25 cellular contexts compared by ENCODE assay signal in genomic region chr6:79047072-79047471, GRCh38.
"Had no signal": no experiment of that assay in that cellular context is flagged by ENCODE, and none has a peak within 500 bp of the region (broad histone marks: within the 10 kb centered on the region; RNA-seq: fewer than 3 reads in every experiment).

No MANE protein-coding gene starts in this region.

- H3K36me3 ChIP-seq: thyroid gland had no signal

- H3K9me3 ChIP-seq: mucosa of descending colon, neutrophil, pancreas, right lobe of liver, stomach, thyroid gland, vagina had no signal

- H3K4me2 ChIP-seq: smooth muscle cell had no signal

- H3K27ac Mint-ChIP-seq: effector memory CD8-positive, alpha-beta T cell; memory B cell; mesothelial cell of epicardium; stimulated activated effector memory CD8-positive, alpha-beta T cell treated with anti-CD3 and anti-CD28 coated beads, Interleukin-12 subunit alpha, Interleukin-12 subunit beta, amount 100 ng/mL, for 72 hours had no signal

- H3K4me3 Mint-ChIP-seq: effector memory CD8-positive, alpha-beta T cell; memory B cell; mesothelial cell of epicardium; naive B cell; natural killer cell treated with Interleukin-12 subunit alpha and Interleukin-12 subunit beta and Interleukin-15 and Interleukin-18, amount 100 ng/mL, for 72 hours; neural crest cell; stimulated activated effector memory CD8-positive, alpha-beta T cell treated with anti-CD3 and anti-CD28 coated beads, Interleukin-12 subunit alpha, Interleukin-12 subunit beta, amount 100 ng/mL, for 72 hours had no signal

- H3K9me3 Mint-ChIP-seq: effector memory CD8-positive, alpha-beta T cell; memory B cell; natural killer cell treated with Interleukin-12 subunit alpha and Interleukin-12 subunit beta and Interleukin-15 and Interleukin-18, amount 100 ng/mL, for 72 hours; neural crest cell; stimulated activated effector memory CD8-positive, alpha-beta T cell treated with anti-CD3 and anti-CD28 coated beads, Interleukin-12 subunit alpha, Interleukin-12 subunit beta, amount 100 ng/mL, for 72 hours had no signal

- H3K27me3 Mint-ChIP-seq: effector memory CD8-positive, alpha-beta T cell; memory B cell; naive B cell; natural killer cell treated with Interleukin-12 subunit alpha and Interleukin-12 subunit beta and Interleukin-15 and Interleukin-18, amount 100 ng/mL, for 72 hours had no signal

- DNase-seq: effector memory CD8-positive, alpha-beta T cell; kidney; mucosa of descending colon; naive B cell; pancreas; retina; right lobe of liver; stimulated activated CD4-positive, alpha-beta T cell treated with anti-CD3 and anti-CD28 coated beads, Interleukin-12 subunit alpha, Interleukin-12 subunit beta, amount 100 ng/mL, for 4 hours; stimulated activated CD4-positive, alpha-beta T cell treated with anti-CD3 and anti-CD28 coated beads, Interleukin-1b, Interleukin-23, amount 100 ng/mL, for 48 hours; stimulated activated CD4-positive, alpha-beta T cell treated with anti-CD3 and anti-CD28 coated beads, Interleukin-4, amount 100 ng/mL, for 1 hour; stimulated activated naive CD4-positive, alpha-beta T cell treated with Interleukin-2 at 50 U/mL for 16 hours; stomach; thyroid gland; trophoblast cell had no signal

- H3K27ac ChIP-seq: coronary artery, neutrophil, pancreas, right lobe of liver, stomach, thyroid gland, vagina had no signal

- H3K4me1 ChIP-seq: right lobe of liver, thyroid gland, vagina had no signal

- H3K4me3 ChIP-seq: coronary artery, lung, mucosa of descending colon, pancreas, right lobe of liver, smooth muscle cell, stomach, thyroid gland, vagina had no signal

- H3K27me3 ChIP-seq: neutrophil, pancreas, right lobe of liver, stomach, thyroid gland, vagina had no signal

- ATAC-seq: effector memory CD8-positive, alpha-beta T cell; left lobe of liver; mucosa of descending colon; natural killer cell treated with Interleukin-12 subunit alpha and Interleukin-12 subunit beta and Interleukin-15 and Interleukin-18, amount 100 ng/mL, for 72 hours; pancreas; right lobe of liver; stimulated activated effector memory CD8-positive, alpha-beta T cell treated with anti-CD3 and anti-CD28 coated beads, Interleukin-12 subunit alpha, Interleukin-12 subunit beta, amount 100 ng/mL, for 72 hours had no signal
